In the genomic region with DNA sequence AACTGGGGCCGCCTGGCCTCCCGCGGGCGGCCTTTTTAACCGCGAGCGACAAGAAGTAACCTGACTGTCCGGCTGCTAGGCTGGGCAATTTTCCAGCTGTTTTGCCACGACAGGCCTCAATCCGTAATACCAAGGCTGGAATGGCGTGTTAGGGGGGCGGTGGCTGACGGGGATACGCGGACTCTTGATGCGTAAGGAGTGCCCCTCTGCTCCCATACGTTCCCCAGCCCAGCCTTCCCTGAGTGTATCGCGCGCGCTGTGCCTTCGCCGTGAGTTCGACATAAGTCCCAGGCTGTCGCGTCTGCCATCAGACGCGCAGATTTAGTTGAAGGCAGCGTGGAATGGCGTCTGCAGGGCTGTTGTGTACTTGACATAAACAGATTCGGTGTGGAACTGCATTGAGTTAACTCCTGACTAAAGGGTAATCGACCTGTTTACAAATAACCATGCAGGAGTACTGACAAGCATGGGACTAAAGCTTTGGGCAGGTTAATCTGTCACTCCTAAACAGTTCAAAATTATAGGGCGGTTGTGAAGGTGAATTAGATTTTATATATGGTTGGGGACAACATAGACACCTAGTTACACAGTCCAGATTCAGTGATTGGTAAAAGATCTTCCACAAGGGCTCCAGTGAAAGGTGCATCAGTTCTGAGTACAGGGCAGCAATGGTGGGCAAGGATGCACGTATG, we compare ENCODE assay signal across 1 cellular context.
TF ChIP-seq lines count a peak whose summit lies in the region.

No MANE protein-coding gene starts in this region.

TF ChIP-seq in HepG2, 621 proteins besides CTCF, POLR2A, EP300 and RAD21 (continued from another document and continues in another):
- no peak for TF ChIP-seq TRIM22 (IDR thresholded peaks at IDR 0.05)
- peak; percentile 50 for TF ChIP-seq RBM39 (IDR thresholded peaks at IDR 0.05; ENCODE audit: low read depth, low read length, poor library complexity, severe bottlenecking)
- TF ChIP-seq KDM6A (CRISPR knock-in tag; IDR thresholded peaks at IDR 0.05; ENCODE audit: low read depth): no peak; the same call in 1 of the 2 replicates
- TF ChIP-seq, protein P1, sequence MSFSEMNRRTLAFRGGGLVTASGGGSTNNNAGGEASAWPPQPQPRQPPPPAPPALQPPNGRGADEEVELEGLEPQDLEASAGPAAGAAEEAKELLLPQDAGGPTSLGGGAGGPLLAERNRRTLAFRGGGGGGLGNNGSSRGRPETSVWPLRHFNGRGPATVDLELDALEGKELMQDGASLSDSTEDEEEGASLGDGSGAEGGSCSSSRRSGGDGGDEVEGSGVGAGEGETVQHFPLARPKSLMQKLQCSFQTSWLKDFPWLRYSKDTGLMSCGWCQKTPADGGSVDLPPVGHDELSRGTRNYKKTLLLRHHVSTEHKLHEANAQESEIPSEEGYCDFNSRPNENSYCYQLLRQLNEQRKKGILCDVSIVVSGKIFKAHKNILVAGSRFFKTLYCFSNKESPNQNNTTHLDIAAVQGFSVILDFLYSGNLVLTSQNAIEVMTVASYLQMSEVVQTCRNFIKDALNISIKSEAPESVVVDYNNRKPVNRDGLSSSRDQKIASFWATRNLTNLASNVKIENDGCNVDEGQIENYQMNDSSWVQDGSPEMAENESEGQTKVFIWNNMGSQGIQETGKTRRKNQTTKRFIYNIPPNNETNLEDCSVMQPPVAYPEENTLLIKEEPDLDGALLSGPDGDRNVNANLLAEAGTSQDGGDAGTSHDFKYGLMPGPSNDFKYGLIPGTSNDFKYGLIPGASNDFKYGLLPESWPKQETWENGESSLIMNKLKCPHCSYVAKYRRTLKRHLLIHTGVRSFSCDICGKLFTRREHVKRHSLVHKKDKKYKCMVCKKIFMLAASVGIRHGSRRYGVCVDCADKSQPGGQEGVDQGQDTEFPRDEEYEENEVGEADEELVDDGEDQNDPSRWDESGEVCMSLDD (CRISPR knock-in tag; IDR thresholded peaks at IDR 0.05; ENCODE audit: borderline replicate concordance): no peak
- TF ChIP-seq ZNF281 (CRISPR knock-in tag; IDR thresholded peaks at IDR 0.05; ENCODE audit: borderline replicate concordance): 0 out of 2 replicates have a peak, but pooled peaks have one; percentile 11
- no peak for TF ChIP-seq ZBTB33 (CRISPR knock-in tag; IDR thresholded peaks at IDR 0.05)
- no peak for TF ChIP-seq HOXA5 (CRISPR knock-in tag; IDR thresholded peaks at IDR 0.05)
- TF ChIP-seq NCOA2 (CRISPR knock-in tag; IDR thresholded peaks at IDR 0.05): 0 out of 2 replicates have a peak, but pooled peaks have one; percentile 17
- TF ChIP-seq HNF1B (CRISPR knock-in tag; IDR thresholded peaks at IDR 0.05): no peak
- no peak for TF ChIP-seq HMG20B (CRISPR knock-in tag; conservative IDR thresholded peaks at IDR 0.05)
- TF ChIP-seq, protein P2, sequence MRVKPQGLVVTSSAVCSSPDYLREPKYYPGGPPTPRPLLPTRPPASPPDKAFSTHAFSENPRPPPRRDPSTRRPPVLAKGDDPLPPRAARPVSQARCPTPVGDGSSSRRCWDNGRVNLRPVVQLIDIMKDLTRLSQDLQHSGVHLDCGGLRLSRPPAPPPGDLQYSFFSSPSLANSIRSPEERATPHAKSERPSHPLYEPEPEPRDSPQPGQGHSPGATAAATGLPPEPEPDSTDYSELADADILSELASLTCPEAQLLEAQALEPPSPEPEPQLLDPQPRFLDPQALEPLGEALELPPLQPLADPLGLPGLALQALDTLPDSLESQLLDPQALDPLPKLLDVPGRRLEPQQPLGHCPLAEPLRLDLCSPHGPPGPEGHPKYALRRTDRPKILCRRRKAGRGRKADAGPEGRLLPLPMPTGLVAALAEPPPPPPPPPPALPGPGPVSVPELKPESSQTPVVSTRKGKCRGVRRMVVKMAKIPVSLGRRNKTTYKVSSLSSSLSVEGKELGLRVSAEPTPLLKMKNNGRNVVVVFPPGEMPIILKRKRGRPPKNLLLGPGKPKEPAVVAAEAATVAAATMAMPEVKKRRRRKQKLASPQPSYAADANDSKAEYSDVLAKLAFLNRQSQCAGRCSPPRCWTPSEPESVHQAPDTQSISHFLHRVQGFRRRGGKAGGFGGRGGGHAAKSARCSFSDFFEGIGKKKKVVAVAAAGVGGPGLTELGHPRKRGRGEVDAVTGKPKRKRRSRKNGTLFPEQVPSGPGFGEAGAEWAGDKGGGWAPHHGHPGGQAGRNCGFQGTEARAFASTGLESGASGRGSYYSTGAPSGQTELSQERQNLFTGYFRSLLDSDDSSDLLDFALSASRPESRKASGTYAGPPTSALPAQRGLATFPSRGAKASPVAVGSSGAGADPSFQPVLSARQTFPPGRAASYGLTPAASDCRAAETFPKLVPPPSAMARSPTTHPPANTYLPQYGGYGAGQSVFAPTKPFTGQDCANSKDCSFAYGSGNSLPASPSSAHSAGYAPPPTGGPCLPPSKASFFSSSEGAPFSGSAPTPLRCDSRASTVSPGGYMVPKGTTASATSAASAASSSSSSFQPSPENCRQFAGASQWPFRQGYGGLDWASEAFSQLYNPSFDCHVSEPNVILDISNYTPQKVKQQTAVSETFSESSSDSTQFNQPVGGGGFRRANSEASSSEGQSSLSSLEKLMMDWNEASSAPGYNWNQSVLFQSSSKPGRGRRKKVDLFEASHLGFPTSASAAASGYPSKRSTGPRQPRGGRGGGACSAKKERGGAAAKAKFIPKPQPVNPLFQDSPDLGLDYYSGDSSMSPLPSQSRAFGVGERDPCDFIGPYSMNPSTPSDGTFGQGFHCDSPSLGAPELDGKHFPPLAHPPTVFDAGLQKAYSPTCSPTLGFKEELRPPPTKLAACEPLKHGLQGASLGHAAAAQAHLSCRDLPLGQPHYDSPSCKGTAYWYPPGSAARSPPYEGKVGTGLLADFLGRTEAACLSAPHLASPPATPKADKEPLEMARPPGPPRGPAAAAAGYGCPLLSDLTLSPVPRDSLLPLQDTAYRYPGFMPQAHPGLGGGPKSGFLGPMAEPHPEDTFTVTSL (CRISPR knock-in tag; IDR thresholded peaks at IDR 0.05; ENCODE audit: borderline replicate concordance): peak; percentile 4; the same call in 1 of the 2 replicates
- no peak for TF ChIP-seq SOX6 (IDR thresholded peaks at IDR 0.05)
- no peak; the same call in none of the 2 replicates for TF ChIP-seq SOX6 (CRISPR knock-in tag; IDR thresholded peaks at IDR 0.05)
- TF ChIP-seq ZNF557 (CRISPR knock-in tag; IDR thresholded peaks at IDR 0.05): no peak
- TF ChIP-seq, protein P3, sequence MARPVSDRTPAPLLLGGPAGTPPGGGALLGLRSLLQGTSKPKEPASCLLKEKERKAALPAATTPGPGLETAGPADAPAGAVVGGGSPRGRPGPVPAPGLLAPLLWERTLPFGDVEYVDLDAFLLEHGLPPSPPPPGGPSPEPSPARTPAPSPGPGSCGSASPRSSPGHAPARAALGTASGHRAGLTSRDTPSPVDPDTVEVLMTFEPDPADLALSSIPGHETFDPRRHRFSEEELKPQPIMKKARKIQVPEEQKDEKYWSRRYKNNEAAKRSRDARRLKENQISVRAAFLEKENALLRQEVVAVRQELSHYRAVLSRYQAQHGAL (CRISPR knock-in tag; IDR thresholded peaks at IDR 0.05; ENCODE audit: not compliant biosample characterization): no peak
- TF ChIP-seq FOXK2 (IDR thresholded peaks at IDR 0.05): peak; percentile 51; the same call in 1 of the 2 replicates
- no peak for TF ChIP-seq ZNF30 (CRISPR knock-in tag; IDR thresholded peaks at IDR 0.05)
- TF ChIP-seq, protein P4, sequence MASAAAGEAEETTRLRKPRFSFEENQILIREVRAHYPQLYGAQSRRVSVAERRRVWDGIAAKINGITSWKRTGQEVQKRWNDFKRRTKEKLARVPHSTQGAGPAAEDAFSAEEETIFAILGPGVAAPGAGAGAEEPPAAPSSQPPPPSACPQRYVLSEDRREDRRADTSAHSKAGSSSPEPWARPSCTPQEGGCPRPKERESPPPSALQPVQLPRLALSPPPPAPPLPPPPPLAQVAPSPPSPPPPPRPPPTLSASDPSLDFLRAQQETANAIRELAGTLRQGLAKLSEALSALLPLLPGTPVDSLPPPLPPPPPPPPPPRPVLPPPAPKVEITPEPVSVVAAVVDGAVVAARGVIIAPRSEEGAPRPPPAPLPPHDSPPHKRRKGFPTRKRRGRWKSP (CRISPR knock-in tag; IDR thresholded peaks at IDR 0.05): no peak; the same call in 1 of the 2 replicates
- TF ChIP-seq ZNF749 (CRISPR knock-in tag; IDR thresholded peaks at IDR 0.05; ENCODE audit: borderline replicate concordance): no peak; the same call in 1 of the 2 replicates
- TF ChIP-seq NCOA5 (CRISPR knock-in tag; IDR thresholded peaks at IDR 0.05): peak; percentile 88; the same call in 1 of the 2 replicates
- peak; percentile 1; the same call in 1 of the 2 replicates for TF ChIP-seq JUND (CRISPR knock-in tag; IDR thresholded peaks at IDR 0.05)
- TF ChIP-seq ISL2 (CRISPR knock-in tag; IDR thresholded peaks at IDR 0.05): no peak
- no peak; the same call in 1 of the 2 replicates for TF ChIP-seq NFYC (CRISPR knock-in tag; IDR thresholded peaks at IDR 0.05)
- TF ChIP-seq, protein P5, sequence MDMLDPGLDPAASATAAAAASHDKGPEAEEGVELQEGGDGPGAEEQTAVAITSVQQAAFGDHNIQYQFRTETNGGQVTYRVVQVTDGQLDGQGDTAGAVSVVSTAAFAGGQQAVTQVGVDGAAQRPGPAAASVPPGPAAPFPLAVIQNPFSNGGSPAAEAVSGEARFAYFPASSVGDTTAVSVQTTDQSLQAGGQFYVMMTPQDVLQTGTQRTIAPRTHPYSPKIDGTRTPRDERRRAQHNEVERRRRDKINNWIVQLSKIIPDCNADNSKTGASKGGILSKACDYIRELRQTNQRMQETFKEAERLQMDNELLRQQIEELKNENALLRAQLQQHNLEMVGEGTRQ (IDR thresholded peaks at IDR 0.05; ENCODE audit: low read depth, low read length): no peak
- TF ChIP-seq, protein P5 (CRISPR knock-in tag; IDR thresholded peaks at IDR 0.05; ENCODE audit: borderline replicate concordance): no peak
- TF ChIP-seq ZNF780A (CRISPR knock-in tag; IDR thresholded peaks at IDR 0.05): no peak; the same call in 1 of the 2 replicates
- TF ChIP-seq ZNF639 (CRISPR knock-in tag; conservative IDR thresholded peaks at IDR 0.05): no peak; the same call in 1 of the 2 replicates
- no peak for TF ChIP-seq ARHGAP35 (CRISPR knock-in tag; IDR thresholded peaks at IDR 0.05; ENCODE audit: borderline replicate concordance)
